ENCODE assay signal across 8 cellular contexts in genomic region chr4:55397521-55398321, GRCh38. TPM values are rescaled to one million over a fixed set of nuclear protein-coding genes. Genes with fewer than 3 reads are reported as not detected.
DNase-seq lines count a peak whose midpoint lies in the region; ATAC-seq and TF ChIP-seq lines count a peak whose summit lies in the region.

No MANE protein-coding gene starts in this region.

- TF ChIP-seq RAD21 in HCT116 (IDR thresholded peaks at IDR 0.05; ENCODE audit: low read depth), result no peak

- H3K4me1 ChIP-seq in BLaER1, result peaks cover 43% of the 10 kb centered on the region
- H3K4me1 ChIP-seq in HCT116 (ENCODE audit: control insufficient read depth in 1 of 2, insufficient read depth in 2 of 2, low read length in 2 of 2), result peaks cover 18 to 29% of the 10 kb centered on the region in 2 experiments
- H3K4me1 ChIP-seq in sigmoid colon, result peaks cover 0 to 45% (median 32%) of the 10 kb centered on the region in 4 donors

- TF ChIP-seq EP300 in sigmoid colon (IDR thresholded peaks at IDR 0.05), result no peak

- DNase-seq in HCT116 (ENCODE audit: low read depth, low spot score) (no peak), glutamatergic neuron (no peak), sigmoid colon (no peak), germinal center (ENCODE audit: low spot score) (no peak), inferior parietal cortex (ENCODE audit: extremely low spot score) (no peak)
- DNase-seq in activated CD4-positive, alpha-beta memory T cell treated with anti-CD3 and anti-CD28 coated beads for 36 hours, result no peak

- H3K9me3 Mint-ChIP-seq in activated CD4-positive, alpha-beta memory T cell treated with anti-CD3 and anti-CD28 coated beads for 36 hours, result no peaks in the 10 kb centered on the region
- H3K9me3 Mint-ChIP-seq in glutamatergic neuron (ENCODE audit: unreplicated experiment), result peaks cover 13% of the 10 kb centered on the region

- no TSS peak for BruUV-seq in HCT116 (replicated peaks; lab: Mats Ljungman, UMichigan)

- no peak overlapping the region for H2AFZ ChIP-seq in HCT116 (ENCODE audit: low read depth, low read length, poor library complexity, severe bottlenecking)

- peaks cover 27% of the 10 kb centered on the region for H3K36me3 ChIP-seq in BLaER1
- peaks cover 9 to 18% of the 10 kb centered on the region in 2 experiments for H3K36me3 ChIP-seq in HCT116 (ENCODE audit: control insufficient read depth in 1 of 2, insufficient read depth in 2 of 2, low read length in 2 of 2)
- no peaks in the 10 kb centered on the region for H3K36me3 ChIP-seq in sigmoid colon

- RAD21 ChIA-PET in HCT116 (lab: Charles Lee; ENCODE audit: low non-redundant PET in 1 of 2, low total read pairs in 2 of 2, uncharacterized antibody in 2 of 2, unreplicated experiment in 2 of 2), result no interaction called here

- peak overlapping the region; percentile 94 for H3K4me3 ChIP-seq in BLaER1
- peak overlapping the region; percentile 80 to 92 for H3K4me3 ChIP-seq in HCT116 (replicated peaks in 1 of 2; ENCODE audit: low read depth in 1 of 2, low read length in 2 of 2)
- peak overlapping the region; percentile 78 to 99 (median 86) for H3K4me3 ChIP-seq in sigmoid colon

- H3K4me2 ChIP-seq in BLaER1 (peak overlapping the region; percentile 98), HCT116 (ENCODE audit: low read length) (peak overlapping the region; percentile 77)

- TF ChIP-seq CTCF in HCT116 (IDR thresholded peaks at IDR 0.05 in 2 of 3, conservative IDR thresholded peaks at IDR 0.05 in 1 of 3; ENCODE audit: borderline replicate concordance in 1 of 3, insufficient read depth in 1 of 3, low read depth in 2 of 3, low read length in 2 of 3), result no peak
- TF ChIP-seq CTCF in glutamatergic neuron (IDR thresholded peaks at IDR 0.05; ENCODE audit: partially characterized antibody, unreplicated experiment), result no peak
- TF ChIP-seq CTCF in sigmoid colon (IDR thresholded peaks at IDR 0.05), result no peak

- intact Hi-C loops in HCT116 (cut with micrococcal nuclease) (no loop called here), sigmoid colon (cut with DNase I) (loop anchor here (2.0 to 10.0 kb wide), 2 partner anchors 39 to 457 kb away; partner anchors contain the start of gene EXOC1)
- intact Hi-C loops in activated CD4-positive, alpha-beta memory T cell treated with anti-CD3 and anti-CD28 coated beads for 36 hours (cut with micrococcal nuclease), result loop anchor here (5.0 kb wide), 2 partner anchors 470 to 1040 kb away; partner anchors contain the start of genes PAICS and PPAT

- TF ChIP-seq POLR2A in HCT116 (IDR thresholded peaks at IDR 0.05; ENCODE audit: borderline replicate concordance, extremely low read depth, insufficient read depth, insufficient read length), result no peak
- no peak for TF ChIP-seq POLR2A in sigmoid colon (IDR thresholded peaks at IDR 0.05)

- H3K9me2 ChIP-seq in HCT116 (ENCODE audit: insufficient read depth), result no peaks in the 10 kb centered on the region

- peaks cover 60% of the 10 kb centered on the region for H3K79me2 ChIP-seq in HCT116 (ENCODE audit: insufficient read depth, low read length)

- ATAC-seq in HCT116 (no peak), GM21515 (IDR thresholded peaks at IDR 0.05; ENCODE audit: unreplicated experiment) (no peak)

- H3K27ac ChIP-seq in BLaER1 (peak overlapping the region; percentile 94), HCT116 (ENCODE audit: low read depth, low read length) (peak overlapping the region; percentile 90), sigmoid colon (peak overlapping the region; percentile 96 to 100 (median 100))

- peak overlapping the region; percentile 88 for H3K4me3 Mint-ChIP-seq in activated CD4-positive, alpha-beta memory T cell treated with anti-CD3 and anti-CD28 coated beads for 36 hours
- peak overlapping the region; percentile 97 for H3K4me3 Mint-ChIP-seq in glutamatergic neuron (ENCODE audit: unreplicated experiment)

- peaks cover 36% of the 10 kb centered on the region for H3K36me3 Mint-ChIP-seq in activated CD4-positive, alpha-beta memory T cell treated with anti-CD3 and anti-CD28 coated beads for 36 hours
- H3K36me3 Mint-ChIP-seq in glutamatergic neuron (ENCODE audit: unreplicated experiment), result no peaks in the 10 kb centered on the region

- peaks cover 64% of the 10 kb centered on the region for H4K20me1 ChIP-seq in BLaER1
- H4K20me1 ChIP-seq in HCT116 (ENCODE audit: insufficient read depth), result peaks cover 24% of the 10 kb centered on the region; the same call in 1 of the 2 replicates

- no peaks in the 10 kb centered on the region for H3K27me3 Mint-ChIP-seq in activated CD4-positive, alpha-beta memory T cell treated with anti-CD3 and anti-CD28 coated beads for 36 hours
- peaks cover 13% of the 10 kb centered on the region for H3K27me3 Mint-ChIP-seq in glutamatergic neuron (ENCODE audit: unreplicated experiment)

- 56 to 63% methylated on average over 15 of the region's 15 CpGs for WGBS in sigmoid colon, 2 donors

- H3K4me1 Mint-ChIP-seq in activated CD4-positive, alpha-beta memory T cell treated with anti-CD3 and anti-CD28 coated beads for 36 hours (ENCODE audit: low read depth), result peaks cover 36% of the 10 kb centered on the region
- H3K4me1 Mint-ChIP-seq in glutamatergic neuron (ENCODE audit: low read depth, unreplicated experiment), result peaks cover 19% of the 10 kb centered on the region

- CTCF ChIA-PET in HCT116 (lab: Charles Lee), result no interaction called here
- CTCF ChIA-PET in activated CD4-positive, alpha-beta memory T cell treated with anti-CD3 and anti-CD28 coated beads for 36 hours (lab: Charles Lee), result interaction anchor here (2.6 kb wide), 1 partner anchor 51 kb away, joined by 13 read pairs; the partner anchor contains the start of gene SRD5A3

- no peaks in the 10 kb centered on the region for H3K27me3 ChIP-seq in BLaER1
- no peaks in the 10 kb centered on the region for H3K27me3 ChIP-seq in HCT116 (ENCODE audit: insufficient read depth, low read length)
- H3K27me3 ChIP-seq in sigmoid colon, result no peaks in the 10 kb centered on the region

- H3K9me3 ChIP-seq in BLaER1 (no peaks in the 10 kb centered on the region), HCT116 (ENCODE audit: control insufficient read depth in 1 of 2, insufficient read depth in 1 of 2, low read depth in 1 of 2, low read length in 2 of 2) (no peaks in the 10 kb centered on the region), sigmoid colon (no peaks in the 10 kb centered on the region)

- POLR2A ChIA-PET in HCT116 (lab: Charles Lee), result no interaction called here
- POLR2A ChIA-PET in activated CD4-positive, alpha-beta memory T cell treated with anti-CD3 and anti-CD28 coated beads for 36 hours (lab: Charles Lee), result interaction anchor here (0.5 kb wide), 1 partner anchor 127 kb away, joined by 3 read pairs; no protein-coding TSS in a partner anchor

- H3K9ac ChIP-seq in BLaER1, result peak overlapping the region; percentile 94
- H3K9ac ChIP-seq in HCT116 (ENCODE audit: low read length), result peak overlapping the region; percentile 92

- peak overlapping the region; percentile 75 for H3K27ac Mint-ChIP-seq in activated CD4-positive, alpha-beta memory T cell treated with anti-CD3 and anti-CD28 coated beads for 36 hours
- H3K27ac Mint-ChIP-seq in glutamatergic neuron (ENCODE audit: unreplicated experiment), result peak overlapping the region; percentile 93

TF ChIP-seq in HCT116, 20 proteins besides CTCF, POLR2A, EP300 and RAD21 (continues in another document):
- TF ChIP-seq REST (IDR thresholded peaks at IDR 0.05; ENCODE audit: low read depth), result no peak
- no peak for TF ChIP-seq ZFX (IDR thresholded peaks at IDR 0.05)
- TF ChIP-seq POLR2AphosphoS5 (IDR thresholded peaks at IDR 0.05; ENCODE audit: low read depth, low read length), result no peak
- TF ChIP-seq YY1 (IDR thresholded peaks at IDR 0.05; ENCODE audit: extremely low read depth, insufficient replicate concordance, low read depth, low read length), result no peak
- no peak for TF ChIP-seq ATF3 (IDR thresholded peaks at IDR 0.05)
- TF ChIP-seq ZNF274 (IDR thresholded peaks at IDR 0.05; ENCODE audit: low read depth, low read length), result no peak
- no peak for TF ChIP-seq EZH2phosphoT487 (IDR thresholded peaks at IDR 0.05; ENCODE audit: borderline replicate concordance)
- TF ChIP-seq SRF (IDR thresholded peaks at IDR 0.05; ENCODE audit: low read depth), result no peak

RNA-seq across cellular contexts. Expression of gene TMEM165, which starts 2.0 kb away (rescaled TPM):
- 60.7 TPM for total RNA-seq in HCT116 (2021; ENCODE audit: unreplicated experiment)
- polyA plus RNA-seq in HCT116 (2012), result 19.7 and 24.4 TPM in 2 replicates
- total RNA-seq in activated CD4-positive, alpha-beta memory T cell treated with anti-CD3 and anti-CD28 coated beads for 36 hours, result 10 to 100 TPM; 50.4 to 56.8 TPM
- 78.0 TPM for total RNA-seq in glutamatergic neuron (ENCODE audit: unreplicated experiment)
- 100 to 1,000 TPM; 144 to 219 (median 165) TPM for total RNA-seq in sigmoid colon
- polyA plus RNA-seq in sigmoid colon, result 10 to 100 TPM; 12.9 to 46.5 (median 18.6) TPM

RNA-seq across cellular contexts. Expression of gene SRD5A3, which starts 51.7 kb away (rescaled TPM):
- total RNA-seq in HCT116 (2021; ENCODE audit: unreplicated experiment) (19.9 TPM), glutamatergic neuron (ENCODE audit: unreplicated experiment) (12.7 TPM), sigmoid colon (1 to 10 TPM; 2.2 to 5.4 (median 3.3) TPM)
- 9.1 and 11.2 TPM in 2 replicates for polyA plus RNA-seq in HCT116 (2012)
- total RNA-seq in activated CD4-positive, alpha-beta memory T cell treated with anti-CD3 and anti-CD28 coated beads for 36 hours, result 10 to 100 TPM; 19.2 to 19.7 TPM
- 1 to 10 TPM; 4.4 to 9.3 (median 4.8) TPM for polyA plus RNA-seq in sigmoid colon
